Comparison of ENCODE assay signal across 21 cellular contexts in genomic region chr15:95655089-95655488, GRCh38.
"Had no signal": no experiment of that assay in that cellular context is flagged by ENCODE, and none has a peak within 500 bp of the region (broad histone marks: within the 10 kb centered on the region; RNA-seq: fewer than 3 reads in every experiment).

No MANE protein-coding gene starts in this region.

- H3K36me3 ChIP-seq: MG63, SJSA1 had no signal

- H3K4me3 ChIP-seq: MG63, SJSA1, SK-N-MC had no signal

- H3K27me3 ChIP-seq: MG63, SJSA1 had no signal

- H3K27ac ChIP-seq: SJSA1, SK-N-MC had no signal

- DNase-seq: Karpas-422, KG1, MG63, NCI-H1092, NCI-H1105 treated with DMSO at 0.1 percent for 48 hours, NCI-H1417 treated with DMSO at 0.1 percent for 48 hours, NCI-H187, NCI-H2029, NCI-H2081 treated with DMSO at 0.1 percent for 48 hours, NCI-H2171, NCI-H226, NCI-H446, NCI-H510A, NCI-H524 treated with DMSO at 0.1 percent for 48 hours, NCI-H69, NCI-H774, Right ventricle myocardium superior, RPMI8226, SIG-M5 had no signal

- H3K4me1 ChIP-seq: SJSA1 had no signal

- H3K9me3 ChIP-seq: MG63, SJSA1 had no signal
